28 cellular contexts compared by ENCODE assay signal in genomic region chr10:71562884-71563283, GRCh38.
"Had no signal": no experiment of that assay in that cellular context is flagged by ENCODE, and none has a peak within 500 bp of the region (broad histone marks: within the 10 kb centered on the region; RNA-seq: fewer than 3 reads in every experiment).

No MANE protein-coding gene starts in this region.

- H3K9me3 Mint-ChIP-seq: activated CD4-positive, alpha-beta memory T cell treated with anti-CD3 and anti-CD28 coated beads, Interleukin-2, amount 10 ng/mL, durations not matched to agents 7 days and 5 days; activated CD4-positive, alpha-beta T cell treated with anti-CD3 and anti-CD28 coated beads, Interleukin-2, amount 10 ng/mL, durations not matched to agents 7 days and 5 days; activated T-cell treated with anti-CD3 and anti-CD28 coated beads, Interleukin-2, amount 50 U/mL, for 4 hours; activated T-helper 17 cell treated with anti-CD3 and anti-CD28 coated beads, Interleukin-2, amount 50 U/mL, for 72 hours had no signal

- H3K27me3 Mint-ChIP-seq: activated naive CD8-positive, alpha-beta T cell had no signal

- H3K27ac Mint-ChIP-seq: activated CD4-positive, alpha-beta memory T cell treated with anti-CD3 and anti-CD28 coated beads, Interleukin-2, amount 10 ng/mL, durations not matched to agents 7 days and 5 days; activated CD4-positive, alpha-beta T cell treated with anti-CD3 and anti-CD28 coated beads for 36 hours; activated CD4-positive, alpha-beta T cell treated with anti-CD3 and anti-CD28 coated beads, Interleukin-2, amount 10 ng/mL, durations not matched to agents 7 days and 5 days; activated naive CD8-positive, alpha-beta T cell; activated T-helper 17 cell treated with anti-CD3 and anti-CD28 coated beads, Interleukin-2, amount 50 U/mL, for 72 hours had no signal

- H3K36me3 ChIP-seq: ascending aorta, breast epithelium, cardiac muscle cell, colonic mucosa, esophagus squamous epithelium had no signal

- ATAC-seq: activated CD4-positive, alpha-beta T cell treated with anti-CD3 and anti-CD28 coated beads for 36 hours; activated T-cell treated with anti-CD3 and anti-CD28 coated beads, Interleukin-2, amount 50 U/mL, for 4 hours; activated T-helper 17 cell treated with anti-CD3 and anti-CD28 coated beads, Interleukin-2, amount 50 U/mL, for 72 hours; gastroesophageal sphincter had no signal

- H3K9me3 ChIP-seq: ascending aorta, breast epithelium, colonic mucosa, esophagus squamous epithelium, gastroesophageal sphincter had no signal

- FAIRE-seq: endometrium, endothelial cell of umbilical vein had no signal

- H3K4me1 ChIP-seq: ascending aorta, breast epithelium, colonic mucosa, esophagus squamous epithelium, gastroesophageal sphincter had no signal

- H3K27ac ChIP-seq: ascending aorta, breast epithelium, cardiac muscle cell, colonic mucosa, epithelial cell of prostate, esophagus squamous epithelium, gastroesophageal sphincter had no signal

- H3K4me3 Mint-ChIP-seq: activated CD4-positive, alpha-beta memory T cell treated with anti-CD3 and anti-CD28 coated beads, Interleukin-2, amount 10 ng/mL, durations not matched to agents 7 days and 5 days; activated CD4-positive, alpha-beta T cell treated with anti-CD3 and anti-CD28 coated beads for 36 hours; activated CD4-positive, alpha-beta T cell treated with anti-CD3 and anti-CD28 coated beads, Interleukin-2, amount 10 ng/mL, durations not matched to agents 7 days and 5 days; activated naive CD8-positive, alpha-beta T cell; activated T-cell treated with anti-CD3 and anti-CD28 coated beads, Interleukin-2, amount 50 U/mL, for 4 hours; activated T-helper 17 cell treated with anti-CD3 and anti-CD28 coated beads, Interleukin-2, amount 50 U/mL, for 72 hours; brain had no signal

- DNase-seq: activated CD4-positive, alpha-beta memory T cell treated with anti-CD3 and anti-CD28 coated beads, Interleukin-2, amount 10 ng/mL, durations not matched to agents 7 days and 5 days; activated CD4-positive, alpha-beta T cell treated with anti-CD3 and anti-CD28 coated beads for 36 hours; activated CD4-positive, alpha-beta T cell treated with anti-CD3 and anti-CD28 coated beads, Interleukin-2, amount 10 ng/mL, durations not matched to agents 7 days and 5 days; activated CD4-positive, alpha-beta T cell treated with anti-CD3 and anti-CD28 coated beads, Interleukin-2, amount 50 U/mL, for 4 hours; activated CD4-positive, CD25-positive, alpha-beta regulatory T cell; activated CD4-positive, CD25-positive, alpha-beta regulatory T cell treated with anti-CD3 and anti-CD28 coated beads, Interleukin-2, amount 50 U/mL, for 72 hours; activated effector memory CD4-positive, alpha-beta T cell treated with Interleukin-2 at 50 U/mL for 16 hours; activated gamma-delta T cell treated with Interleukin-2 at 50 U/mL for 16 hours; activated naive CD4-positive, alpha-beta T cell treated with anti-CD3 and anti-CD28 coated beads, Interleukin-2, amount 50 U/mL, for 16 hours; activated naive CD4-positive, alpha-beta T cell treated with Interleukin-2 at 50 U/mL for 16 hours; activated T-cell treated with anti-CD3 and anti-CD28 coated beads, Interleukin-2, amount 50 U/mL, for 4 hours; central memory CD4-positive, alpha-beta T cell; cerebellar nuclear complex; colonic mucosa; effector CD8-positive, alpha-beta T cell; esophagus squamous epithelium; foreskin melanocyte; T-helper 2 cell had no signal

- H3K4me3 ChIP-seq: ascending aorta, breast epithelium, cardiac muscle cell, colonic mucosa, esophagus squamous epithelium, gastroesophageal sphincter had no signal

- H3K27me3 ChIP-seq: ascending aorta, breast epithelium, cardiac muscle cell, colonic mucosa, gastroesophageal sphincter had no signal

- H3K4me1 Mint-ChIP-seq: activated CD4-positive, alpha-beta memory T cell treated with anti-CD3 and anti-CD28 coated beads, Interleukin-2, amount 10 ng/mL, durations not matched to agents 7 days and 5 days; activated CD4-positive, alpha-beta T cell treated with anti-CD3 and anti-CD28 coated beads for 36 hours; activated CD4-positive, alpha-beta T cell treated with anti-CD3 and anti-CD28 coated beads, Interleukin-2, amount 10 ng/mL, durations not matched to agents 7 days and 5 days; activated T-helper 17 cell treated with anti-CD3 and anti-CD28 coated beads, Interleukin-2, amount 50 U/mL, for 72 hours had no signal
